In the genomic region with DNA sequence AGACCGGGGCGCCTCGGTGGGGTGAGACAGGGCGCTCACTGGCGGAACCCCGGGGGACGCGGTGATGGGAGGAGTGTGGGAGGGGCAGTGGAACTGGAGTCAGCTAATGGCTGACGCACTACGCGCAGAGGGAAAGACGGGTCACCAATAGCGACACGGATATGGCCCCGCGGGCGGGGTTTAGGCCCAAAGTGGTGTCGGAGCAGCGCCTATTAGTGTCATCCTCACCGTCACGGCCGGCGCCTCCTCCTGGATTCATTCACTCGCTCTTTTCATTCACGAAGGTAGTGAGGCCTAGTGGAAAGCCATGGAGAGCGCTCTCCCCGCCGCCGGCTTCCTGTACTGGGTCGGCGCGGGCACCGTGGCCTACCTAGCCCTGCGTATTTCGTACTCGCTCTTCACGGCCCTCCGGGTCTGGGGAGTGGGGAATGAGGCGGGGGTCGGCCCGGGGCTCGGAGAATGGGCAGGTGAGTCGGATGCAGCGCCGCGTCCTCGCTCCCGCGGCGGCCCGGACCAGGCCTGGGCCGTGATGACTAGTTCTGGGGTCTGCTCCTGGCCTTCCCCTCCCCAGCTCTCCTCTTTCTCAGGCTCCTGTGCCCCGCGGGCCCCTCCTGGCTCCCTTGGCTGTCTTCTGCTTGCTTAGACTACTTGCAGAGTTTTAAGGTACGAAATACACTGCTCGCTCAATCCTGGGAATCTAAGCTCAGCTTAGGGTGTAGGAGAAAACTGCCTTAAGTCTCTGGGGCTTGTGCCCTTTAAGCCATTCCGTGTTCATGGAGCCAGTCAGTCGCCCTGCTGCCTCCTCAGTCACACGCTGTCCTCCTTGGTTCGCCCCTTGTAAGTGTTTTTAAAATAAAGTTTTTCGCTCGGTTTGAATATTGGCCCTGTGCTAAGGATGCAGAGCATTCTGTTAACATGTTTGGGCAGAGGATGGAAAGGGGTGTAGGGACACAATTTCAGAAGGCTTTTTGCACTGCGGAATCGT, we compare ENCODE assay signal across 1 cellular context.
TF ChIP-seq lines count a peak whose summit lies in the region.

A gene (plus strand): TSS at position 218 of the 985 bp plus-strand sequence. CDS start 90 bp downstream, at position 308.

TF ChIP-seq in HepG2, 621 proteins besides CTCF, POLR2A, EP300 and RAD21 (continues in another document):
- TF ChIP-seq JUNB (CRISPR knock-in tag; IDR thresholded peaks at IDR 0.05; ENCODE audit: borderline replicate concordance) (no peak), SOX6 (IDR thresholded peaks at IDR 0.05) (no peak), SOX6 (CRISPR knock-in tag; IDR thresholded peaks at IDR 0.05) (peak; percentile 52; the same call in 1 of the 2 replicates), ZNF788 (CRISPR knock-in tag; IDR thresholded peaks at IDR 0.05; ENCODE audit: borderline replicate concordance) (no peak; the same call in 1 of the 2 replicates), CENPX (CRISPR knock-in tag; IDR thresholded peaks at IDR 0.05) (no peak), ZC3H13 (CRISPR knock-in tag; IDR thresholded peaks at IDR 0.05) (peak; percentile 68; the same call in 1 of the 2 replicates), HMGA1 (CRISPR knock-in tag; conservative IDR thresholded peaks at IDR 0.05) (no peak), SRSF4 (IDR thresholded peaks at IDR 0.05; ENCODE audit: low read depth, low read length, poor library complexity, severe bottlenecking) (no peak), PHF21A (CRISPR knock-in tag; IDR thresholded peaks at IDR 0.05) (peak; percentile 97), ZNF776 (CRISPR knock-in tag; IDR thresholded peaks at IDR 0.05) (no peak; the same call in 1 of the 2 replicates), ZNF672 (CRISPR knock-in tag; IDR thresholded peaks at IDR 0.05) (no peak), ZNF563 (CRISPR knock-in tag; IDR thresholded peaks at IDR 0.05) (peak; percentile 76), GTF3A (CRISPR knock-in tag; conservative IDR thresholded peaks at IDR 0.05) (no peak), CREM (IDR thresholded peaks at IDR 0.05) (peak; percentile 83), CREM (CRISPR knock-in tag; IDR thresholded peaks at IDR 0.05) (0 out of 2 replicates have a peak, but pooled peaks have one; percentile 11), TBX2 (CRISPR knock-in tag; IDR thresholded peaks at IDR 0.05; ENCODE audit: borderline replicate concordance) (peak; percentile 65; the same call in 1 of the 2 replicates), SYNCRIP (IDR thresholded peaks at IDR 0.05; ENCODE audit: insufficient read depth, low read depth, low read length) (no peak), ZFP36 (IDR thresholded peaks at IDR 0.05; ENCODE audit: borderline replicate concordance, low read depth, low read length, partially characterized antibody) (no peak), THAP11 (CRISPR knock-in tag; IDR thresholded peaks at IDR 0.05) (peak; percentile 82), ZNF432 (CRISPR knock-in tag; IDR thresholded peaks at IDR 0.05; ENCODE audit: borderline replicate concordance) (no peak), MTF1 (CRISPR knock-in tag; IDR thresholded peaks at IDR 0.05) (no peak), ETV6 (CRISPR knock-in tag; conservative IDR thresholded peaks at IDR 0.05) (0 out of 2 replicates have a peak, but pooled peaks have one; percentile 69), MIXL1 (CRISPR knock-in tag; IDR thresholded peaks at IDR 0.05) (peak; percentile 45), RFX5 (IDR thresholded peaks at IDR 0.05; ENCODE audit: low read depth, low read length) (peak; percentile 81), RXRB (CRISPR knock-in tag; IDR thresholded peaks at IDR 0.05; ENCODE audit: borderline replicate concordance) (peak; percentile 69; the same call in 1 of the 2 replicates), MIER3 (CRISPR knock-in tag; IDR thresholded peaks at IDR 0.05; ENCODE audit: borderline replicate concordance) (peak; percentile 49; the same call in 1 of the 2 replicates), ZNF572 (CRISPR knock-in tag; IDR thresholded peaks at IDR 0.05) (no peak), YEATS2 (CRISPR knock-in tag; IDR thresholded peaks at IDR 0.05; ENCODE audit: borderline replicate concordance) (peak; percentile 68), ZNF207 (IDR thresholded peaks at IDR 0.05; ENCODE audit: borderline replicate concordance) (no peak), KAT8 (CRISPR knock-in tag; IDR thresholded peaks at IDR 0.05) (peak; percentile 74), LCORL (IDR thresholded peaks at IDR 0.05) (no peak), LCORL (CRISPR knock-in tag; IDR thresholded peaks at IDR 0.05) (0 out of 2 replicates have a peak, but pooled peaks have one; percentile 22), MAFG (CRISPR knock-in tag; IDR thresholded peaks at IDR 0.05) (no peak), ZNF773 (CRISPR knock-in tag; IDR thresholded peaks at IDR 0.05; ENCODE audit: borderline replicate concordance) (0 out of 2 replicates have a peak, but pooled peaks have one; percentile 82), PAX8 (CRISPR knock-in tag; IDR thresholded peaks at IDR 0.05; ENCODE audit: borderline replicate concordance) (0 out of 2 replicates have a peak, but pooled peaks have one; percentile 74), HMG20B (CRISPR knock-in tag; conservative IDR thresholded peaks at IDR 0.05) (no peak), ZMYM4 (CRISPR knock-in tag; IDR thresholded peaks at IDR 0.05) (peak; percentile 98), ZNF749 (CRISPR knock-in tag; IDR thresholded peaks at IDR 0.05; ENCODE audit: borderline replicate concordance) (no peak; the same call in 1 of the 2 replicates), ZNF484 (CRISPR knock-in tag; IDR thresholded peaks at IDR 0.05; ENCODE audit: borderline replicate concordance, low read depth) (no peak), SMAD3 (CRISPR knock-in tag; IDR thresholded peaks at IDR 0.05) (no peak), KLF13 (CRISPR knock-in tag; IDR thresholded peaks at IDR 0.05) (no peak)
- TF ChIP-seq, protein P1, sequence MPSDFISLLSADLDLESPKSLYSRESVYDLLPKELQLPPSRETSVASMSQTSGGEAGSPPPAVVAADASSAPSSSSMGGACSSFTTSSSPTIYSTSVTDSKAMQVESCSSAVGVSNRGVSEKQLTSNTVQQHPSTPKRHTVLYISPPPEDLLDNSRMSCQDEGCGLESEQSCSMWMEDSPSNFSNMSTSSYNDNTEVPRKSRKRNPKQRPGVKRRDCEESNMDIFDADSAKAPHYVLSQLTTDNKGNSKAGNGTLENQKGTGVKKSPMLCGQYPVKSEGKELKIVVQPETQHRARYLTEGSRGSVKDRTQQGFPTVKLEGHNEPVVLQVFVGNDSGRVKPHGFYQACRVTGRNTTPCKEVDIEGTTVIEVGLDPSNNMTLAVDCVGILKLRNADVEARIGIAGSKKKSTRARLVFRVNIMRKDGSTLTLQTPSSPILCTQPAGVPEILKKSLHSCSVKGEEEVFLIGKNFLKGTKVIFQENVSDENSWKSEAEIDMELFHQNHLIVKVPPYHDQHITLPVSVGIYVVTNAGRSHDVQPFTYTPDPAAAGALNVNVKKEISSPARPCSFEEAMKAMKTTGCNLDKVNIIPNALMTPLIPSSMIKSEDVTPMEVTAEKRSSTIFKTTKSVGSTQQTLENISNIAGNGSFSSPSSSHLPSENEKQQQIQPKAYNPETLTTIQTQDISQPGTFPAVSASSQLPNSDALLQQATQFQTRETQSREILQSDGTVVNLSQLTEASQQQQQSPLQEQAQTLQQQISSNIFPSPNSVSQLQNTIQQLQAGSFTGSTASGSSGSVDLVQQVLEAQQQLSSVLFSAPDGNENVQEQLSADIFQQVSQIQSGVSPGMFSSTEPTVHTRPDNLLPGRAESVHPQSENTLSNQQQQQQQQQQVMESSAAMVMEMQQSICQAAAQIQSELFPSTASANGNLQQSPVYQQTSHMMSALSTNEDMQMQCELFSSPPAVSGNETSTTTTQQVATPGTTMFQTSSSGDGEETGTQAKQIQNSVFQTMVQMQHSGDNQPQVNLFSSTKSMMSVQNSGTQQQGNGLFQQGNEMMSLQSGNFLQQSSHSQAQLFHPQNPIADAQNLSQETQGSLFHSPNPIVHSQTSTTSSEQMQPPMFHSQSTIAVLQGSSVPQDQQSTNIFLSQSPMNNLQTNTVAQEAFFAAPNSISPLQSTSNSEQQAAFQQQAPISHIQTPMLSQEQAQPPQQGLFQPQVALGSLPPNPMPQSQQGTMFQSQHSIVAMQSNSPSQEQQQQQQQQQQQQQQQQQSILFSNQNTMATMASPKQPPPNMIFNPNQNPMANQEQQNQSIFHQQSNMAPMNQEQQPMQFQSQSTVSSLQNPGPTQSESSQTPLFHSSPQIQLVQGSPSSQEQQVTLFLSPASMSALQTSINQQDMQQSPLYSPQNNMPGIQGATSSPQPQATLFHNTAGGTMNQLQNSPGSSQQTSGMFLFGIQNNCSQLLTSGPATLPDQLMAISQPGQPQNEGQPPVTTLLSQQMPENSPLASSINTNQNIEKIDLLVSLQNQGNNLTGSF (CRISPR knock-in tag; IDR thresholded peaks at IDR 0.05), result no peak
- TF ChIP-seq, protein P2, sequence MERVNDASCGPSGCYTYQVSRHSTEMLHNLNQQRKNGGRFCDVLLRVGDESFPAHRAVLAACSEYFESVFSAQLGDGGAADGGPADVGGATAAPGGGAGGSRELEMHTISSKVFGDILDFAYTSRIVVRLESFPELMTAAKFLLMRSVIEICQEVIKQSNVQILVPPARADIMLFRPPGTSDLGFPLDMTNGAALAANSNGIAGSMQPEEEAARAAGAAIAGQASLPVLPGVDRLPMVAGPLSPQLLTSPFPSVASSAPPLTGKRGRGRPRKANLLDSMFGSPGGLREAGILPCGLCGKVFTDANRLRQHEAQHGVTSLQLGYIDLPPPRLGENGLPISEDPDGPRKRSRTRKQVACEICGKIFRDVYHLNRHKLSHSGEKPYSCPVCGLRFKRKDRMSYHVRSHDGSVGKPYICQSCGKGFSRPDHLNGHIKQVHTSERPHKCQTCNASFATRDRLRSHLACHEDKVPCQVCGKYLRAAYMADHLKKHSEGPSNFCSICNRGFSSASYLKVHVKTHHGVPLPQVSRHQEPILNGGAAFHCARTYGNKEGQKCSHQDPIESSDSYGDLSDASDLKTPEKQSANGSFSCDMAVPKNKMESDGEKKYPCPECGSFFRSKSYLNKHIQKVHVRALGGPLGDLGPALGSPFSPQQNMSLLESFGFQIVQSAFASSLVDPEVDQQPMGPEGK (CRISPR knock-in tag; IDR thresholded peaks at IDR 0.05), result peak; percentile 27; the same call in 1 of the 2 replicates
- TF ChIP-seq, protein P3, sequence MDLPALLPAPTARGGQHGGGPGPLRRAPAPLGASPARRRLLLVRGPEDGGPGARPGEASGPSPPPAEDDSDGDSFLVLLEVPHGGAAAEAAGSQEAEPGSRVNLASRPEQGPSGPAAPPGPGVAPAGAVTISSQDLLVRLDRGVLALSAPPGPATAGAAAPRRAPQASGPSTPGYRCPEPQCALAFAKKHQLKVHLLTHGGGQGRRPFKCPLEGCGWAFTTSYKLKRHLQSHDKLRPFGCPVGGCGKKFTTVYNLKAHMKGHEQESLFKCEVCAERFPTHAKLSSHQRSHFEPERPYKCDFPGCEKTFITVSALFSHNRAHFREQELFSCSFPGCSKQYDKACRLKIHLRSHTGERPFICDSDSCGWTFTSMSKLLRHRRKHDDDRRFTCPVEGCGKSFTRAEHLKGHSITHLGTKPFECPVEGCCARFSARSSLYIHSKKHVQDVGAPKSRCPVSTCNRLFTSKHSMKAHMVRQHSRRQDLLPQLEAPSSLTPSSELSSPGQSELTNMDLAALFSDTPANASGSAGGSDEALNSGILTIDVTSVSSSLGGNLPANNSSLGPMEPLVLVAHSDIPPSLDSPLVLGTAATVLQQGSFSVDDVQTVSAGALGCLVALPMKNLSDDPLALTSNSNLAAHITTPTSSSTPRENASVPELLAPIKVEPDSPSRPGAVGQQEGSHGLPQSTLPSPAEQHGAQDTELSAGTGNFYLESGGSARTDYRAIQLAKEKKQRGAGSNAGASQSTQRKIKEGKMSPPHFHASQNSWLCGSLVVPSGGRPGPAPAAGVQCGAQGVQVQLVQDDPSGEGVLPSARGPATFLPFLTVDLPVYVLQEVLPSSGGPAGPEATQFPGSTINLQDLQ (CRISPR knock-in tag; IDR thresholded peaks at IDR 0.05), result no peak
- TF ChIP-seq, protein P4, sequence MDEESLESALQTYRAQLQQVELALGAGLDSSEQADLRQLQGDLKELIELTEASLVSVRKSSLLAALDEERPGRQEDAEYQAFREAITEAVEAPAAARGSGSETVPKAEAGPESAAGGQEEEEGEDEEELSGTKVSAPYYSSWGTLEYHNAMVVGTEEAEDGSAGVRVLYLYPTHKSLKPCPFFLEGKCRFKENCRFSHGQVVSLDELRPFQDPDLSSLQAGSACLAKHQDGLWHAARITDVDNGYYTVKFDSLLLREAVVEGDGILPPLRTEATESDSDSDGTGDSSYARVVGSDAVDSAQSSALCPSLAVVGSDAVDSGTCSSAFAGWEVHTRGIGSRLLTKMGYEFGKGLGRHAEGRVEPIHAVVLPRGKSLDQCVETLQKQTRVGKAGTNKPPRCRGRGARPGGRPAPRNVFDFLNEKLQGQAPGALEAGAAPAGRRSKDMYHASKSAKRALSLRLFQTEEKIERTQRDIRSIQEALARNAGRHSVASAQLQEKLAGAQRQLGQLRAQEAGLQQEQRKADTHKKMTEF (CRISPR knock-in tag; IDR thresholded peaks at IDR 0.05), result peak; percentile 75; the same call in 1 of the 2 replicates
- TF ChIP-seq, protein P5, sequence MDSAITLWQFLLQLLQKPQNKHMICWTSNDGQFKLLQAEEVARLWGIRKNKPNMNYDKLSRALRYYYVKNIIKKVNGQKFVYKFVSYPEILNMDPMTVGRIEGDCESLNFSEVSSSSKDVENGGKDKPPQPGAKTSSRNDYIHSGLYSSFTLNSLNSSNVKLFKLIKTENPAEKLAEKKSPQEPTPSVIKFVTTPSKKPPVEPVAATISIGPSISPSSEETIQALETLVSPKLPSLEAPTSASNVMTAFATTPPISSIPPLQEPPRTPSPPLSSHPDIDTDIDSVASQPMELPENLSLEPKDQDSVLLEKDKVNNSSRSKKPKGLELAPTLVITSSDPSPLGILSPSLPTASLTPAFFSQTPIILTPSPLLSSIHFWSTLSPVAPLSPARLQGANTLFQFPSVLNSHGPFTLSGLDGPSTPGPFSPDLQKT (CRISPR knock-in tag; IDR thresholded peaks at IDR 0.05; ENCODE audit: borderline replicate concordance), result no peak
